In the genomic region with DNA sequence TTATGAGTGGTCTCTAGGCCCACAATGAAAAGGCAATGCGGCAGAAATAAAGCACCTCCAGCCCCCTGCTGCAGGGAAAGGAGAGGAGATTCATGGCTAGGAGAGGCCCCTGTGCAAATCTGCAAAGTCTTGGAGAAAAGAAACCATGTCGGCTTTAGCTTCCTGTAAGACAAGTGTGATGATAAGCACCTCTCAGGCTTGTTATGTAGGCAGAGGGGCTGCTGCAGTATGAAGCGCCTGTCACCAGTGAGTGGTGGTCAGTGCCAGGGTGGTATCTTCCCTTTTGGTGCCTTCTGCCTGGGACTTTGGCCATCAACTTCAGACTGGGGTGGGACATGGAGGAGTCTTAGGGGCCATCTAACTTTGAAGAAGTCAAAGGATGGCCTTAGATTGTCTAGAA, we compare ENCODE assay signal across 26 cellular contexts. TPM values are rescaled to one million over a fixed set of nuclear protein-coding genes. Genes with fewer than 3 reads are reported as not detected.
A peak's percentile ranks its signal among the peaks of the same experiment; 100 is the strongest.
DNase-seq lines count a peak whose midpoint lies in the region; ATAC-seq and TF ChIP-seq lines count a peak whose summit lies in the region.
"Had no signal": no experiment of that assay in that cellular context is flagged by ENCODE, and none has a peak within 500 bp of the region (broad histone marks: within the 10 kb centered on the region; RNA-seq: fewer than 3 reads in every experiment).

No MANE protein-coding gene starts in this region.

- H3K36me3 ChIP-seq in DND-41 (ENCODE audit: insufficient read depth, low read length): no peaks in the 10 kb centered on the region
- no peaks in the 10 kb centered on the region for H3K36me3 ChIP-seq in naive thymus-derived CD4-positive, alpha-beta T cell (ENCODE audit: control insufficient read depth in 2 of 3, insufficient read depth in 3 of 3, low read length in 3 of 3)
- no peaks in the 10 kb centered on the region for H3K36me3 ChIP-seq in hepatocyte (replicated peaks; ENCODE audit: insufficient read depth, low read depth)
- H3K36me3 ChIP-seq: heart left ventricle, neural progenitor cell, prostate gland, SJSA1, WERI-Rb-1 had no signal

- peaks cover 80% of the 10 kb centered on the region for H3K4me1 Mint-ChIP-seq in CD4-positive, alpha-beta T cell (ENCODE audit: low read depth)
- peaks cover 80% of the 10 kb centered on the region for H3K4me1 Mint-ChIP-seq in activated T-helper 1 cell treated with anti-CD3 and anti-CD28 coated beads, Interleukin-12 subunit alpha, Interleukin-12 subunit beta, Interleukin-2, Interleukin-4 antibody, amounts not matched to agents 30 ng/mL and 10 ng/mL and 1 ng/mL, durations not matched to agents 14 hours and 24 hours and 36 hours (ENCODE audit: low read depth)
- peaks cover 42 to 78% (median 67%) of the 10 kb centered on the region in 7 donors for H3K4me1 Mint-ChIP-seq in naive thymus-derived CD4-positive, alpha-beta T cell
- peaks cover 3% of the 10 kb centered on the region for H3K4me1 Mint-ChIP-seq in CD14-positive monocyte

- POLR2A ChIA-PET in CD4-positive, alpha-beta T cell (lab: Charles Lee): interaction anchor here (0.8 to 1.2 kb wide), 2 partner anchors 17 to 26 kb away, joined by 3 read pairs; no protein-coding TSS in a partner anchor
- POLR2A ChIA-PET in naive thymus-derived CD4-positive, alpha-beta T cell (lab: Charles Lee): interaction anchor here (0.6 to 1.4 kb wide), 4 partner anchors 20 to 72 kb away, joined by 3 to 5 read pairs (median 4); no protein-coding TSS in a partner anchor

- no peak for TF ChIP-seq CTCF in CD4-positive, alpha-beta T cell (IDR thresholded peaks at IDR 0.05)
- TF ChIP-seq CTCF in DND-41 (IDR thresholded peaks at IDR 0.05; ENCODE audit: borderline replicate concordance, extremely low read depth, low read length, poor library complexity, severe bottlenecking) (no peak), hepatocyte (IDR thresholded peaks at IDR 0.05; ENCODE audit: poor library complexity) (no peak), CD14-positive monocyte (IDR thresholded peaks at IDR 0.05) (no peak)

- peak overlapping the region; percentile 36 for H3K4me3 Mint-ChIP-seq in CD4-positive, alpha-beta T cell
- peak overlapping the region; percentile 32 for H3K4me3 Mint-ChIP-seq in activated T-helper 1 cell treated with anti-CD3 and anti-CD28 coated beads, Interleukin-12 subunit alpha, Interleukin-12 subunit beta, Interleukin-2, Interleukin-4 antibody, amounts not matched to agents 30 ng/mL and 10 ng/mL and 1 ng/mL, durations not matched to agents 14 hours and 24 hours and 36 hours
- H3K4me3 Mint-ChIP-seq in naive thymus-derived CD4-positive, alpha-beta T cell: peak overlapping the region in 9 of 10 donors; percentile 3 to 65 (median 38)
- no peak overlapping the region for H3K4me3 Mint-ChIP-seq in CD14-positive monocyte
- H3K4me3 Mint-ChIP-seq: HFFc6, neural progenitor cell had no signal

- H2AFZ ChIP-seq in DND-41 (ENCODE audit: low read depth, low read length) (no peak overlapping the region), hepatocyte (no peak overlapping the region)
- H2AFZ ChIP-seq: neural progenitor cell had no signal

- H3K9me3 ChIP-seq in CD4-positive, alpha-beta T cell (ENCODE audit: control insufficient read depth, low read length): no peaks in the 10 kb centered on the region
- H3K9me3 ChIP-seq in DND-41 (ENCODE audit: insufficient read depth, low read length, severe bottlenecking): no peaks in the 10 kb centered on the region
- H3K9me3 ChIP-seq in naive thymus-derived CD4-positive, alpha-beta T cell (ENCODE audit: control insufficient read depth in 2 of 3, low read length in 3 of 3): peaks cover 0 to 3% (median 0%) of the 10 kb centered on the region in 3 experiments
- no peaks in the 10 kb centered on the region for H3K9me3 ChIP-seq in hepatocyte (ENCODE audit: low read depth)
- H3K9me3 ChIP-seq: heart left ventricle, prostate gland, SJSA1, testis had no signal

- intact Hi-C loops in CD4-positive, alpha-beta T cell (cut with DNase I, micrococcal nuclease): loop anchor here in 1 of 2 experiments (10.0 kb wide), 1 partner anchor 46 kb away; no protein-coding TSS in a partner anchor
- intact Hi-C loops in activated T-helper 1 cell treated with anti-CD3 and anti-CD28 coated beads, Interleukin-12 subunit alpha, Interleukin-12 subunit beta, Interleukin-2, Interleukin-4 antibody, amounts not matched to agents 30 ng/mL and 10 ng/mL and 1 ng/mL, durations not matched to agents 14 hours and 24 hours and 36 hours (cut with micrococcal nuclease): no loop called here
- intact Hi-C loops in naive thymus-derived CD4-positive, alpha-beta T cell (cut with micrococcal nuclease): loop anchor here in 1 of 2 donors (5.0 kb wide), 1 partner anchor 34 kb away; no protein-coding TSS in a partner anchor
- intact Hi-C loops in CD14-positive monocyte (cut with micrococcal nuclease): no loop called here

- peak overlapping the region; percentile 67 for H3K27ac Mint-ChIP-seq in CD4-positive, alpha-beta T cell
- H3K27ac Mint-ChIP-seq in activated T-helper 1 cell treated with anti-CD3 and anti-CD28 coated beads, Interleukin-12 subunit alpha, Interleukin-12 subunit beta, Interleukin-2, Interleukin-4 antibody, amounts not matched to agents 30 ng/mL and 10 ng/mL and 1 ng/mL, durations not matched to agents 14 hours and 24 hours and 36 hours: peak overlapping the region; percentile 86
- peak overlapping the region; percentile 2 to 82 (median 34) for H3K27ac Mint-ChIP-seq in naive thymus-derived CD4-positive, alpha-beta T cell
- H3K27ac Mint-ChIP-seq in CD14-positive monocyte: no peak overlapping the region
- H3K27ac Mint-ChIP-seq: HFFc6 had no signal

- H3K4me2 ChIP-seq in DND-41 (ENCODE audit: insufficient read depth, low read length) (peak overlapping the region; percentile 1), hepatocyte (no peak overlapping the region)
- H3K4me2 ChIP-seq: KMS-11, neural progenitor cell had no signal

- no peaks in the 10 kb centered on the region for H3K36me3 Mint-ChIP-seq in CD4-positive, alpha-beta T cell (ENCODE audit: low read depth)
- H3K36me3 Mint-ChIP-seq in activated T-helper 1 cell treated with anti-CD3 and anti-CD28 coated beads, Interleukin-12 subunit alpha, Interleukin-12 subunit beta, Interleukin-2, Interleukin-4 antibody, amounts not matched to agents 30 ng/mL and 10 ng/mL and 1 ng/mL, durations not matched to agents 14 hours and 24 hours and 36 hours (ENCODE audit: low read depth): peaks cover 28% of the 10 kb centered on the region
- peaks cover 0 to 18% (median 15%) of the 10 kb centered on the region in 5 donors for H3K36me3 Mint-ChIP-seq in naive thymus-derived CD4-positive, alpha-beta T cell
- no peaks in the 10 kb centered on the region for H3K36me3 Mint-ChIP-seq in CD14-positive monocyte
- H3K36me3 Mint-ChIP-seq: neural progenitor cell had no signal

- H3K9me2 ChIP-seq in hepatocyte (replicated peaks; ENCODE audit: insufficient read depth): no peaks in the 10 kb centered on the region

- 76% methylated on average over 3 of the region's 3 CpGs for WGBS in hepatocyte (ENCODE audit: low lambda C conversion rate, missing lambda C conversion rate)

- no peak overlapping the region for H3K4me3 ChIP-seq in DND-41 (ENCODE audit: low read depth in 1 of 2, low read length in 2 of 2)
- no peak overlapping the region for H3K4me3 ChIP-seq in naive thymus-derived CD4-positive, alpha-beta T cell (ENCODE audit: low read length)
- no peak overlapping the region for H3K4me3 ChIP-seq in hepatocyte
- H3K4me3 ChIP-seq: dorsolateral prefrontal cortex, GM12878, heart left ventricle, neural progenitor cell, prostate gland, SJSA1, testis had no signal

- peaks cover 55% of the 10 kb centered on the region for H3K4me1 ChIP-seq in DND-41 (ENCODE audit: insufficient read depth, low read length)
- H3K4me1 ChIP-seq in naive thymus-derived CD4-positive, alpha-beta T cell (ENCODE audit: control insufficient read depth in 2 of 2, insufficient read depth in 2 of 2, low read length in 2 of 2): peaks cover 13 to 21% of the 10 kb centered on the region in 2 donors
- peaks cover 18% of the 10 kb centered on the region for H3K4me1 ChIP-seq in hepatocyte (ENCODE audit: insufficient read depth)

- H4K20me1 ChIP-seq in DND-41 (ENCODE audit: insufficient read depth, low read length): no peaks in the 10 kb centered on the region
- no peaks in the 10 kb centered on the region for H4K20me1 ChIP-seq in hepatocyte (ENCODE audit: insufficient read depth, poor library complexity, severe bottlenecking)

- H3K27me3 Mint-ChIP-seq in CD4-positive, alpha-beta T cell: no peaks in the 10 kb centered on the region
- no peaks in the 10 kb centered on the region for H3K27me3 Mint-ChIP-seq in activated T-helper 1 cell treated with anti-CD3 and anti-CD28 coated beads, Interleukin-12 subunit alpha, Interleukin-12 subunit beta, Interleukin-2, Interleukin-4 antibody, amounts not matched to agents 30 ng/mL and 10 ng/mL and 1 ng/mL, durations not matched to agents 14 hours and 24 hours and 36 hours (ENCODE audit: insufficient read depth)
- no peaks in the 10 kb centered on the region for H3K27me3 Mint-ChIP-seq in naive thymus-derived CD4-positive, alpha-beta T cell
- H3K27me3 Mint-ChIP-seq in CD14-positive monocyte (ENCODE audit: low read depth in 3 of 3): peaks cover 0 to 4% (median 2%) of the 10 kb centered on the region in 3 donors

- CTCF ChIA-PET in CD4-positive, alpha-beta T cell (lab: Charles Lee): no interaction called here
- CTCF ChIA-PET in naive thymus-derived CD4-positive, alpha-beta T cell (lab: Charles Lee): interaction anchor here (0.9 kb wide), 1 partner anchor 10 kb away, joined by 3 read pairs; no protein-coding TSS in a partner anchor

- peaks cover 29% of the 10 kb centered on the region for H3K79me2 ChIP-seq in DND-41 (ENCODE audit: insufficient read depth, low read length)
- no peaks in the 10 kb centered on the region for H3K79me2 ChIP-seq in hepatocyte

- H3K9ac ChIP-seq in DND-41 (ENCODE audit: low read depth, low read length): peak overlapping the region; percentile 27; the same call in 1 of the 2 replicates
- H3K9ac ChIP-seq: KMS-11, neural progenitor cell had no signal

- no peaks in the 10 kb centered on the region for H3K9me3 Mint-ChIP-seq in CD4-positive, alpha-beta T cell
- H3K9me3 Mint-ChIP-seq in activated T-helper 1 cell treated with anti-CD3 and anti-CD28 coated beads, Interleukin-12 subunit alpha, Interleukin-12 subunit beta, Interleukin-2, Interleukin-4 antibody, amounts not matched to agents 30 ng/mL and 10 ng/mL and 1 ng/mL, durations not matched to agents 14 hours and 24 hours and 36 hours: peaks cover 6% of the 10 kb centered on the region
- peaks cover 0 to 6% (median 0%) of the 10 kb centered on the region in 11 donors for H3K9me3 Mint-ChIP-seq in naive thymus-derived CD4-positive, alpha-beta T cell
- H3K9me3 Mint-ChIP-seq in CD14-positive monocyte: no peaks in the 10 kb centered on the region
- H3K9me3 Mint-ChIP-seq: HFFc6, neural progenitor cell had no signal

- no peak for DNase-seq in CD4-positive, alpha-beta T cell
- DNase-seq in DND-41 (peak; percentile 19), hypothalamus (lab: John Stamatoyannopoulos, UW) (no peak), hepatocyte (ENCODE audit: low spot score) (no peak), CD14-positive monocyte (ENCODE audit: low spot score) (no peak)
- no peak for DNase-seq in activated T-helper 1 cell treated with anti-CD3 and anti-CD28 coated beads, Interleukin-12 subunit alpha, Interleukin-12 subunit beta, Interleukin-2, Interleukin-4 antibody, amounts not matched to agents 30 ng/mL and 10 ng/mL and 1 ng/mL, durations not matched to agents 14 hours and 24 hours and 36 hours (ENCODE audit: low spot score)
- DNase-seq in naive thymus-derived CD4-positive, alpha-beta T cell: peak in 1 of 9 donors; percentile 2
- DNase-seq: activated CD8-positive, alpha-beta memory T cell treated with anti-CD3 and anti-CD28 coated beads for 24 hours; activated effector memory CD4-positive, alpha-beta T cell treated with anti-CD3 and anti-CD28 coated beads, Interleukin-2, amount 50 U/mL, for 16 hours; anterior cingulate cortex; central memory CD4-positive, alpha-beta T cell; dorsolateral prefrontal cortex; heart left ventricle; HFFc6; left ventricle myocardium superior; midbrain; NCI-H1694; NCI-H69; testis; WERI-Rb-1 had no signal

- ATAC-seq in CD4-positive, alpha-beta T cell (ENCODE audit: poor library complexity): no peak
- ATAC-seq in DND-41 (ENCODE audit: insufficient read depth, low read depth): no peak
- ATAC-seq in naive thymus-derived CD4-positive, alpha-beta T cell: no peak
- no peak for ATAC-seq in GM21825 (IDR thresholded peaks at IDR 0.05; ENCODE audit: unreplicated experiment)
- ATAC-seq: GM12878, heart left ventricle, left ventricle myocardium superior had no signal

- H3K27me3 ChIP-seq in CD4-positive, alpha-beta T cell (ENCODE audit: control insufficient read depth, insufficient read depth, low read length): no peaks in the 10 kb centered on the region
- H3K27me3 ChIP-seq in DND-41 (ENCODE audit: insufficient read depth, low read length, poor library complexity) (no peaks in the 10 kb centered on the region), hepatocyte (no peaks in the 10 kb centered on the region)
- no peaks in the 10 kb centered on the region for H3K27me3 ChIP-seq in naive thymus-derived CD4-positive, alpha-beta T cell (ENCODE audit: control insufficient read depth in 2 of 2, insufficient read depth in 2 of 2, low read length in 2 of 2)
- H3K27me3 ChIP-seq: dorsolateral prefrontal cortex, heart left ventricle, neural progenitor cell, SJSA1, testis had no signal

- H3K27ac ChIP-seq in CD4-positive, alpha-beta T cell (ENCODE audit: low read depth, low read length): no peak overlapping the region
- H3K27ac ChIP-seq in DND-41 (ENCODE audit: low read length) (peak overlapping the region; percentile 67), hepatocyte (no peak overlapping the region)
- no peak overlapping the region for H3K27ac ChIP-seq in naive thymus-derived CD4-positive, alpha-beta T cell (ENCODE audit: low read depth, low read length)
- H3K27ac ChIP-seq: heart left ventricle, KMS-11, neural progenitor cell, prostate gland, SJSA1, WERI-Rb-1 had no signal

RNA-seq across cellular contexts. Expression of a gene that starts 59.2 kb away (rescaled TPM):
- 10 to 100 TPM; 46.4 to 46.6 TPM for total RNA-seq in CD4-positive, alpha-beta T cell
- 59.2 and 64.1 TPM in 2 replicates for total RNA-seq in activated T-helper 1 cell treated with anti-CD3 and anti-CD28 coated beads, Interleukin-12 subunit alpha, Interleukin-12 subunit beta, Interleukin-2, Interleukin-4 antibody, amounts not matched to agents 30 ng/mL and 10 ng/mL and 1 ng/mL, durations not matched to agents 14 hours and 24 hours and 36 hours
- total RNA-seq in naive thymus-derived CD4-positive, alpha-beta T cell: 10 to 100 TPM; 79.6 to 99.7 (median 87.0) TPM
- polyA plus RNA-seq in naive thymus-derived CD4-positive, alpha-beta T cell: 10 to 100 TPM; 78.8 to 94.7 TPM
- 39.6 and 41.7 TPM in 2 replicates for total RNA-seq in hepatocyte
- polyA plus RNA-seq in hepatocyte (52.4 and 63.8 TPM in 2 replicates), CD14-positive monocyte (10 to 100 TPM; 22.6 to 29.5 TPM)

Comparison
In these comparisons a context has a peak if more than half of its experiments do, and no peak if none do; other contexts are left out.
1. H3K27ac Mint-ChIP-seq: peak in CD4-positive, alpha-beta T cell (single experiment), activated T-helper 1 cell treated with anti-CD3 and anti-CD28 coated beads, Interleukin-12 subunit alpha, Interleukin-12 subunit beta, Interleukin-2, Interleukin-4 antibody, amounts not matched to agents 30 ng/mL and 10 ng/mL and 1 ng/mL, durations not matched to agents 14 hours and 24 hours and 36 hours (single experiment) and naive thymus-derived CD4-positive, alpha-beta T cell (9 of 9); none in CD14-positive monocyte (0 of 7).
2. H3K4me3 Mint-ChIP-seq: peak in CD4-positive, alpha-beta T cell (single experiment), activated T-helper 1 cell treated with anti-CD3 and anti-CD28 coated beads, Interleukin-12 subunit alpha, Interleukin-12 subunit beta, Interleukin-2, Interleukin-4 antibody, amounts not matched to agents 30 ng/mL and 10 ng/mL and 1 ng/mL, durations not matched to agents 14 hours and 24 hours and 36 hours (single experiment) and naive thymus-derived CD4-positive, alpha-beta T cell (9 of 10); none in CD14-positive monocyte (0 of 2).